10 cellular contexts compared by ENCODE assay signal in genomic region chr17:7004398-7005253, GRCh38. TPM values are rescaled to one million over a fixed set of nuclear protein-coding genes. Genes with fewer than 3 reads are reported as not detected.
A peak's percentile ranks its signal among the peaks of the same experiment; 100 is the strongest.
DNase-seq lines count a peak whose midpoint lies in the region; ATAC-seq and TF ChIP-seq lines count a peak whose summit lies in the region.
"Had no signal": no experiment of that assay in that cellular context is flagged by ENCODE, and none has a peak within 500 bp of the region (broad histone marks: within the 10 kb centered on the region; RNA-seq: fewer than 3 reads in every experiment).

No MANE protein-coding gene starts in this region.

- intact Hi-C loops in natural killer cell (cut with micrococcal nuclease): loop anchor here (1.0 to 10.0 kb wide), 5 partner anchors 18 to 530 kb away; partner anchors contain the start of gene BCL6B

- peaks cover 24% of the 10 kb centered on the region for H3K4me1 Mint-ChIP-seq in T-helper 1 cell treated with Interleukin-12 subunit alpha and Interleukin-12 subunit beta and Interleukin-4 antibody, amounts not matched to agents 30 μg/mL and 1 μg/mL, for 36 hours (ENCODE audit: low read depth)
- H3K4me1 Mint-ChIP-seq in natural killer cell: peaks cover 31 to 34% of the 10 kb centered on the region in 2 donors

- no peaks in the 10 kb centered on the region for H3K9me3 Mint-ChIP-seq in T-helper 1 cell treated with Interleukin-12 subunit alpha and Interleukin-12 subunit beta and Interleukin-4 antibody, amounts not matched to agents 30 μg/mL and 1 μg/mL, for 36 hours
- no peaks in the 10 kb centered on the region for H3K9me3 Mint-ChIP-seq in natural killer cell

- ATAC-seq in natural killer cell (peak; percentile 93 to 98 (median 95)), GM21825 (IDR thresholded peaks at IDR 0.05; ENCODE audit: unreplicated experiment) (no peak)

- peak overlapping the region; percentile 29 for H3K27ac Mint-ChIP-seq in T-helper 1 cell treated with Interleukin-12 subunit alpha and Interleukin-12 subunit beta and Interleukin-4 antibody, amounts not matched to agents 30 μg/mL and 1 μg/mL, for 36 hours
- H3K27ac Mint-ChIP-seq in natural killer cell: peak overlapping the region; percentile 35 to 57

- TF ChIP-seq CTCF in GM20000 (IDR thresholded peaks at IDR 0.05; ENCODE audit: extremely low read depth, missing control alignments) (peak; percentile 32), natural killer cell (IDR thresholded peaks at IDR 0.05) (peak; percentile 85)

- no peak overlapping the region for H3K4me3 Mint-ChIP-seq in T-helper 1 cell treated with Interleukin-12 subunit alpha and Interleukin-12 subunit beta and Interleukin-4 antibody, amounts not matched to agents 30 μg/mL and 1 μg/mL, for 36 hours
- no peak overlapping the region for H3K4me3 Mint-ChIP-seq in natural killer cell

- peaks cover 26% of the 10 kb centered on the region for H3K36me3 Mint-ChIP-seq in T-helper 1 cell treated with Interleukin-12 subunit alpha and Interleukin-12 subunit beta and Interleukin-4 antibody, amounts not matched to agents 30 μg/mL and 1 μg/mL, for 36 hours (ENCODE audit: low read depth)
- H3K36me3 Mint-ChIP-seq in natural killer cell: peaks cover 14% of the 10 kb centered on the region

- H3K27me3 Mint-ChIP-seq in T-helper 1 cell treated with Interleukin-12 subunit alpha and Interleukin-12 subunit beta and Interleukin-4 antibody, amounts not matched to agents 30 μg/mL and 1 μg/mL, for 36 hours (ENCODE audit: low read depth): no peaks in the 10 kb centered on the region
- H3K27me3 Mint-ChIP-seq in natural killer cell (ENCODE audit: low read depth in 2 of 2): no peaks in the 10 kb centered on the region

- DNase-seq in COLO829 (ENCODE audit: low spot score): peak; percentile 84
- peak; percentile 76 for DNase-seq in GM20000 (ENCODE audit: low spot score)
- peak; percentile 67 to 82 for DNase-seq in NCI-H1930 (lab: John Stamatoyannopoulos, UW)
- DNase-seq in epidermal melanocyte (ENCODE audit: insufficient read length, low spot score): peak; percentile 64
- DNase-seq in natural killer cell: no peak
- DNase-seq in NCI-H524 treated with DMSO at 0.1 percent for 48 hours (lab: John Stamatoyannopoulos, UW): no peak

RNA-seq across cellular contexts. Expression of gene RNASEK, which starts 7.8 kb away (rescaled TPM):
- 100 to 1,000 TPM; 151 to 165 (median 159) TPM for total RNA-seq in natural killer cell

RNA-seq across cellular contexts. Expression of gene ALOX12, which starts 8.8 kb away (rescaled TPM):
- 1 to 10 TPM in 2 of 3 donors, under 1 TPM in 1; 0.77 to 2.4 (median 1.3) TPM for total RNA-seq in natural killer cell
- total RNA-seq: SJSA1, skeletal muscle tissue had no signal

RNA-seq across cellular contexts. Expression of gene BCL6B, which starts 18.2 kb away (rescaled TPM):
- under 1 TPM in 2 of 3 donors, not detected in 1; 0.49 to 0.84 TPM for total RNA-seq in natural killer cell
- total RNA-seq: SJSA1 had no signal

RNA-seq across cellular contexts. Expression of gene SLC16A13, which starts 31.2 kb away (rescaled TPM):
- 1 to 10 TPM; 4.8 to 7.0 (median 6.0) TPM for total RNA-seq in natural killer cell
- total RNA-seq: SJSA1 had no signal

RNA-seq across cellular contexts. Expression of gene SLC16A11, which starts 39.3 kb away (rescaled TPM):
- total RNA-seq in natural killer cell: 1 to 10 TPM; 1.2 to 2.5 (median 1.6) TPM
- total RNA-seq: SJSA1, skeletal muscle tissue had no signal

Comparison
In these comparisons a context has a peak if more than half of its experiments do, and no peak if none do; other contexts are left out.
1. DNase-seq: peak in COLO829 (single experiment), GM20000 (single experiment), NCI-H1930 (2 of 2) and epidermal melanocyte (single experiment); none in natural killer cell (single experiment) and NCI-H524 treated with DMSO at 0.1 percent for 48 hours (single experiment).